ENCODE assay signal across 25 cellular contexts in the genomic region with DNA sequence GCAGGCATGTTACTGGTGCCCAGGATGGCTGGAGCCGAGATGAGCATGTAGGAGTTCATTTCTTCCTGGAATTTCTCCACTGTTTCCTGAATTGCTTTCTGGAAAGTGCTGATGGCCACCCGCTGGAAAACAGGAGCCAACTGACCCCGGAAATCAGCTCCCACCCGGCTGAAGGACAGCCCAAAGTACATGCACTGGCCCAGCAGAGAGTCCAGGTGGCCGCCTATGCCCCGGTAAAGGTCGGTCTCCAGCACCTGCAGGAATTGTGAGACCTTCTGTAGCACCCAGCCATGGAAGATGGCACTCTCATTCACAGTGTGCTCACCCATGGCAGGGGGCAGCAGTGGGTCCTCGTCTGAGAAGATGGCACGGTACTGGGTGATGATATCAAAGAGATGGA. TPM values are rescaled to one million over a fixed set of nuclear protein-coding genes. Genes with fewer than 3 reads are reported as not detected.
"Had no signal": no experiment of that assay in that cellular context is flagged by ENCODE, and none has a peak within 500 bp of the region (broad histone marks: within the 10 kb centered on the region; RNA-seq: fewer than 3 reads in every experiment).

No MANE protein-coding gene starts in this region.

- FAIRE-seq: frontal cortex, pancreas, urothelium cell line had no signal

- DNase-seq: cortex of kidney; hypothalamus; immature natural killer cell; islet precursor cell; natural killer cell; sigmoid colon; stimulated activated CD4-positive, alpha-beta T cell treated with anti-CD3 and anti-CD28 coated beads, Interleukin-4, amount 100 ng/mL, for 4 hours; stimulated activated naive CD8-positive, alpha-beta T cell treated with anti-CD3 and anti-CD28 coated beads, Interleukin-15, Interleukin-2, amounts not matched to agents 100 U/mL and 50 U/mL, for 24 hours; substantia nigra; testis had no signal

- H3K9me3 ChIP-seq: neutrophil, pancreas, sigmoid colon, testis, tibial artery had no signal

- H3K4me3 Mint-ChIP-seq: memory B cell; natural killer cell; stimulated activated memory B cell treated with anti-CD40 and anti-IgM and Interleukin-4, amounts not matched to agents 10 μg/mL and 1 μg/mL and 100 μg/mL, for 72 hours; type B pancreatic cell had no signal

- H3K27ac ChIP-seq: neutrophil, pancreas, sigmoid colon, testis, tibial artery had no signal

- ATAC-seq: left lobe of liver; natural killer cell; pancreas; stimulated activated memory B cell treated with anti-CD40 and anti-IgM and Interleukin-4, amounts not matched to agents 10 μg/mL and 1 μg/mL and 100 μg/mL, for 72 hours; stimulated activated naive CD8-positive, alpha-beta T cell treated with anti-CD3 and anti-CD28 coated beads, Interleukin-15, Interleukin-2, amounts not matched to agents 100 U/mL and 50 U/mL, for 24 hours had no signal

- H3K4me3 ChIP-seq: pancreas, sigmoid colon, testis, tibial artery had no signal

- H3K27me3 ChIP-seq: neutrophil, pancreas, sigmoid colon, testis, tibial artery had no signal

- H3K27ac Mint-ChIP-seq: immature natural killer cell; memory B cell; natural killer cell; progenitor cell of endocrine pancreas; stimulated activated memory B cell treated with anti-CD40 and anti-IgM and Interleukin-4, amounts not matched to agents 10 μg/mL and 1 μg/mL and 100 μg/mL, for 72 hours; type B pancreatic cell had no signal

- H3K27me3 Mint-ChIP-seq: memory B cell; progenitor cell of endocrine pancreas; stimulated activated memory B cell treated with anti-CD40 and anti-IgM and Interleukin-4, amounts not matched to agents 10 μg/mL and 1 μg/mL and 100 μg/mL, for 72 hours; type B pancreatic cell had no signal

- H3K9me3 Mint-ChIP-seq: immature natural killer cell; memory B cell; natural killer cell; stimulated activated memory B cell treated with anti-CD40 and anti-IgM and Interleukin-4, amounts not matched to agents 10 μg/mL and 1 μg/mL and 100 μg/mL, for 72 hours; type B pancreatic cell had no signal

RNA-seq across cellular contexts. Expression of gene TMED6, which starts 16.9 kb away (rescaled TPM):
- total RNA-seq: dermis microvascular lymphatic vessel endothelial cell, fibroblast of villous mesenchyme, frontal cortex, omental fat pad, sigmoid colon, skeletal muscle tissue had no signal
- polyA plus RNA-seq: immature natural killer cell, neural cell had no signal
